21 cellular contexts compared by ENCODE assay signal in the genomic region with DNA sequence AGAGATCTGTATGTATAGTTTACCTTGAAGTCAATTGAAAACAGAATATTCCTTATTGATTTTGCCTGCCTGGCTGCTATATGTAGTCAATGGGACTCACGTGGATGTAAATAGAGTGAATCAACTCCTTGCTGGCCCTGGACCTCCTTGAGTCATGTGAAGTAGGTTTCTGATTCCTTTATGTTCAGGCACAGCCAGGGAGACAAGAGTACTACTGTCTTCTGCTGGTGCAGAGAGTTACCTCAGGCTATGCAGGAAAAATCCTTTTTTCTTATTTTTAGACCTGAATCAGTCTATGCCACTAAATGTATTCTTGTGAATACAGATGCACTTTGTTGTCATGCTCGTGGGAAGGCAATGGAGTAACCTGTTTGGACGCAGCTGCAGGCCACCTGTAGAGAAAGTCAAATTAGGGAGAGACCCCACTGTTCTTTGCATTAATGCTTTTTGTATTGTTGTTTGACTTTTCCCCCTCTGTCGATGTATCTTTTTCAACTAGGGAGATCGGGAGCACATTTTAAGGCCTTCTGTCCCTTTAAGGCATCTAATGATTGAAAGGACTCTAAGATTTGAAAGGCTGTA.
DNase-seq lines count a peak whose midpoint lies in the region; ATAC-seq and TF ChIP-seq lines count a peak whose summit lies in the region.
"Had no signal": no experiment of that assay in that cellular context is flagged by ENCODE, and none has a peak within 500 bp of the region (broad histone marks: within the 10 kb centered on the region; RNA-seq: fewer than 3 reads in every experiment).

No MANE protein-coding gene starts in this region.

- H3K9ac ChIP-seq in HUES48 (ENCODE audit: low read depth, low read length) = no peak overlapping the region
- H3K9ac ChIP-seq: BLaER1, parathyroid adenoma had no signal

- H3K4me1 ChIP-seq in HUES48 (ENCODE audit: control insufficient read depth, insufficient read depth, low read length) (peaks cover 45% of the 10 kb centered on the region), mesodermal cell (ENCODE audit: control insufficient read depth, insufficient read depth, low read length, poor library complexity, severe bottlenecking) (peaks cover 9% of the 10 kb centered on the region)
- H3K4me1 ChIP-seq: BLaER1 had no signal

- H3K4me3 ChIP-seq in HUES48 (ENCODE audit: low read depth, low read length) = peak overlapping the region; percentile 30; the same call in 1 of the 2 replicates
- no peak overlapping the region for H3K4me3 ChIP-seq in mesodermal cell (ENCODE audit: extremely low read depth, insufficient read depth, low read length, poor library complexity, severe bottlenecking)
- no peak overlapping the region for H3K4me3 ChIP-seq in brain microvascular endothelial cell (ENCODE audit: low read depth, low read length)
- H3K4me3 ChIP-seq: BLaER1, upper lobe of left lung had no signal

- 30 to 49% methylated on average over 3 to 5 of the region's 5 CpGs for WGBS in mesodermal cell (ENCODE audit: insufficient coverage in 2 of 2), 2 experiments

- in situ Hi-C loops in brain microvascular endothelial cell (cut with HindIII; ENCODE audit: low pct_ligation_motif_present, low sequenced_read_pairs) = no loop called here

- no peaks in the 10 kb centered on the region for H3K27me3 Mint-ChIP-seq in CD4-positive, alpha-beta T cell
- peaks cover 3% of the 10 kb centered on the region for H3K27me3 Mint-ChIP-seq in WTC11 (ENCODE audit: low read depth)
- H3K27me3 Mint-ChIP-seq: memory B cell; naive thymus-derived CD4-positive, alpha-beta T cell had no signal

- no peaks in the 10 kb centered on the region for H3K9me3 Mint-ChIP-seq in CD4-positive, alpha-beta T cell
- H3K9me3 Mint-ChIP-seq in WTC11 = no peaks in the 10 kb centered on the region
- H3K9me3 Mint-ChIP-seq: memory B cell; naive thymus-derived CD4-positive, alpha-beta T cell had no signal

- no peaks in the 10 kb centered on the region for H3K9me3 ChIP-seq in CD4-positive, alpha-beta T cell (ENCODE audit: control insufficient read depth, low read length)
- H3K9me3 ChIP-seq in HUES48 (ENCODE audit: control insufficient read depth, insufficient read depth, low read length) = no peaks in the 10 kb centered on the region
- H3K9me3 ChIP-seq in mesodermal cell (ENCODE audit: control insufficient read depth, low read length) = no peaks in the 10 kb centered on the region
- H3K9me3 ChIP-seq: BLaER1, upper lobe of left lung had no signal

- intact Hi-C loops in CD4-positive, alpha-beta T cell (cut with DNase I, micrococcal nuclease) = no loop called here

- H3K27ac Mint-ChIP-seq in CD4-positive, alpha-beta T cell = peak overlapping the region; percentile 50
- H3K27ac Mint-ChIP-seq in WTC11 = peak overlapping the region; percentile 42; the same call in 1 of the 2 replicates
- H3K27ac Mint-ChIP-seq: memory B cell had no signal

- no peaks in the 10 kb centered on the region for H3K36me3 ChIP-seq in HUES48 (ENCODE audit: control insufficient read depth, insufficient read depth, low read length)
- H3K36me3 ChIP-seq in mesodermal cell (ENCODE audit: control insufficient read depth, insufficient read depth, low read length) = no peaks in the 10 kb centered on the region
- no peaks in the 10 kb centered on the region for H3K36me3 ChIP-seq in brain microvascular endothelial cell (replicated peaks)
- H3K36me3 ChIP-seq: BLaER1, upper lobe of left lung had no signal

- ATAC-seq in CD4-positive, alpha-beta T cell (ENCODE audit: poor library complexity) = no peak
- ATAC-seq in WTC11 (peak; percentile 55), HG03442 (IDR thresholded peaks at IDR 0.05; ENCODE audit: unreplicated experiment) (no peak)
- ATAC-seq: naive thymus-derived CD4-positive, alpha-beta T cell; sciatic nerve had no signal

- TF ChIP-seq CTCF in CD4-positive, alpha-beta T cell (IDR thresholded peaks at IDR 0.05) = no peak
- no peak for TF ChIP-seq CTCF in WTC11 (IDR thresholded peaks at IDR 0.05)
- TF ChIP-seq CTCF in brain microvascular endothelial cell (IDR thresholded peaks at IDR 0.05; ENCODE audit: low read depth, low read length, missing control alignments) = no peak

- H3K27ac ChIP-seq in CD4-positive, alpha-beta T cell (ENCODE audit: low read depth, low read length) = no peak overlapping the region
- peak overlapping the region; percentile 76 for H3K27ac ChIP-seq in HUES48 (ENCODE audit: low read depth, low read length)
- H3K27ac ChIP-seq in mesodermal cell (ENCODE audit: low read depth, low read length, severe bottlenecking) = peak overlapping the region; percentile 41
- H3K27ac ChIP-seq in brain microvascular endothelial cell = no peak overlapping the region
- H3K27ac ChIP-seq: BLaER1, parathyroid adenoma, RWPE1, upper lobe of left lung had no signal

- DNase-seq in CD4-positive, alpha-beta T cell = no peak
- no peak for DNase-seq in WTC11 (ENCODE audit: low spot score)
- DNase-seq in middle frontal gyrus (ENCODE audit: extremely low spot score, low spot score) = no peak
- no peak for DNase-seq in brain microvascular endothelial cell
- DNase-seq in DMS 273 treated with DMSO at 0.1 percent for 48 hours (lab: John Stamatoyannopoulos, UW) = no peak
- DNase-seq: activated CD4-positive, alpha-beta T cell treated with anti-CD3 and anti-CD28 coated beads, Interleukin-2, amount 50 U/mL, for 4 hours; Kasumi-1; naive thymus-derived CD4-positive, alpha-beta T cell; NCI-H2029; NCI-H510A treated with DMSO at 0.1 percent for 48 hours; stimulated activated CD4-positive, alpha-beta T cell treated with anti-CD3 and anti-CD28 coated beads, Interleukin-15, amount 100 ng/mL, for 24 hours; stimulated activated CD8-positive, alpha-beta memory T cell treated with anti-CD3 and anti-CD28 coated beads, Interleukin-4, amount 100 ng/mL, for 48 hours; upper lobe of left lung had no signal

- no peak overlapping the region for H3K4me3 Mint-ChIP-seq in CD4-positive, alpha-beta T cell
- H3K4me3 Mint-ChIP-seq in WTC11 = no peak overlapping the region
- H3K4me3 Mint-ChIP-seq: memory B cell had no signal

- POLR2A ChIA-PET in CD4-positive, alpha-beta T cell (lab: Charles Lee) = interaction anchor here (0.6 kb wide), 1 partner anchor 26 kb away, joined by 3 read pairs; no protein-coding TSS in a partner anchor
- POLR2A ChIA-PET in WTC11 (lab: Charles Lee) = no interaction called here

- CTCF ChIA-PET in CD4-positive, alpha-beta T cell (lab: Charles Lee) = no interaction called here
- CTCF ChIA-PET in WTC11 (lab: Charles Lee) = no interaction called here

- peaks cover 83% of the 10 kb centered on the region for H3K36me3 Mint-ChIP-seq in CD4-positive, alpha-beta T cell (ENCODE audit: low read depth)
- H3K36me3 Mint-ChIP-seq in WTC11 = no peaks in the 10 kb centered on the region

- peaks cover 81% of the 10 kb centered on the region for H3K4me1 Mint-ChIP-seq in CD4-positive, alpha-beta T cell (ENCODE audit: low read depth)
- peaks cover 47% of the 10 kb centered on the region for H3K4me1 Mint-ChIP-seq in WTC11
- H3K4me1 Mint-ChIP-seq: memory B cell had no signal

- H3K27me3 ChIP-seq in CD4-positive, alpha-beta T cell (ENCODE audit: control insufficient read depth, insufficient read depth, low read length) = no peaks in the 10 kb centered on the region
- H3K27me3 ChIP-seq in HUES48 (ENCODE audit: control insufficient read depth, insufficient read depth, low read length) = no peaks in the 10 kb centered on the region; the same call in 1 of the 2 replicates
- no peaks in the 10 kb centered on the region for H3K27me3 ChIP-seq in brain microvascular endothelial cell (replicated peaks)
- H3K27me3 ChIP-seq: BLaER1, upper lobe of left lung had no signal

TF ChIP-seq in WTC11, 78 proteins besides CTCF, POLR2A, EP300 and RAD21 (continues in another document):
- TF ChIP-seq ZNF317 (CRISPR knock-in tag; IDR thresholded peaks at IDR 0.05; ENCODE audit: borderline replicate concordance, low read depth) = no peak
- TF ChIP-seq, protein P1, sequence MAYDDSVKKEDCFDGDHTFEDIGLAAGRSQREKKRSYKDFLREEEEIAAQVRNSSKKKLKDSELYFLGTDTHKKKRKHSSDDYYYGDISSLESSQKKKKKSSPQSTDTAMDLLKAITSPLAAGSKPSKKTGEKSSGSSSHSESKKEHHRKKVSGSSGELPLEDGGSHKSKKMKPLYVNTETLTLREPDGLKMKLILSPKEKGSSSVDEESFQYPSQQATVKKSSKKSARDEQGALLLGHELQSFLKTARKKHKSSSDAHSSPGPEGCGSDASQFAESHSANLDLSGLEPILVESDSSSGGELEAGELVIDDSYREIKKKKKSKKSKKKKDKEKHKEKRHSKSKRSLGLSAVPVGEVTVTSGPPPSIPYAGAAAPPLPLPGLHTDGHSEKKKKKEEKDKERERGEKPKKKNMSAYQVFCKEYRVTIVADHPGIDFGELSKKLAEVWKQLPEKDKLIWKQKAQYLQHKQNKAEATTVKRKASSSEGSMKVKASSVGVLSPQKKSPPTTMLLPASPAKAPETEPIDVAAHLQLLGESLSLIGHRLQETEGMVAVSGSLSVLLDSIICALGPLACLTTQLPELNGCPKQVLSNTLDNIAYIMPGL (CRISPR knock-in tag; IDR thresholded peaks at IDR 0.05) = no peak
- TF ChIP-seq RORB (CRISPR knock-in tag; IDR thresholded peaks at IDR 0.05) = no peak
- no peak for TF ChIP-seq SP1 (CRISPR knock-in tag; conservative IDR thresholded peaks at IDR 0.05)
- TF ChIP-seq, protein P2, sequence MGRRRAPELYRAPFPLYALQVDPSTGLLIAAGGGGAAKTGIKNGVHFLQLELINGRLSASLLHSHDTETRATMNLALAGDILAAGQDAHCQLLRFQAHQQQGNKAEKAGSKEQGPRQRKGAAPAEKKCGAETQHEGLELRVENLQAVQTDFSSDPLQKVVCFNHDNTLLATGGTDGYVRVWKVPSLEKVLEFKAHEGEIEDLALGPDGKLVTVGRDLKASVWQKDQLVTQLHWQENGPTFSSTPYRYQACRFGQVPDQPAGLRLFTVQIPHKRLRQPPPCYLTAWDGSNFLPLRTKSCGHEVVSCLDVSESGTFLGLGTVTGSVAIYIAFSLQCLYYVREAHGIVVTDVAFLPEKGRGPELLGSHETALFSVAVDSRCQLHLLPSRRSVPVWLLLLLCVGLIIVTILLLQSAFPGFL (CRISPR knock-in tag; IDR thresholded peaks at IDR 0.05; ENCODE audit: borderline replicate concordance) = no peak
- TF ChIP-seq, protein P3, sequence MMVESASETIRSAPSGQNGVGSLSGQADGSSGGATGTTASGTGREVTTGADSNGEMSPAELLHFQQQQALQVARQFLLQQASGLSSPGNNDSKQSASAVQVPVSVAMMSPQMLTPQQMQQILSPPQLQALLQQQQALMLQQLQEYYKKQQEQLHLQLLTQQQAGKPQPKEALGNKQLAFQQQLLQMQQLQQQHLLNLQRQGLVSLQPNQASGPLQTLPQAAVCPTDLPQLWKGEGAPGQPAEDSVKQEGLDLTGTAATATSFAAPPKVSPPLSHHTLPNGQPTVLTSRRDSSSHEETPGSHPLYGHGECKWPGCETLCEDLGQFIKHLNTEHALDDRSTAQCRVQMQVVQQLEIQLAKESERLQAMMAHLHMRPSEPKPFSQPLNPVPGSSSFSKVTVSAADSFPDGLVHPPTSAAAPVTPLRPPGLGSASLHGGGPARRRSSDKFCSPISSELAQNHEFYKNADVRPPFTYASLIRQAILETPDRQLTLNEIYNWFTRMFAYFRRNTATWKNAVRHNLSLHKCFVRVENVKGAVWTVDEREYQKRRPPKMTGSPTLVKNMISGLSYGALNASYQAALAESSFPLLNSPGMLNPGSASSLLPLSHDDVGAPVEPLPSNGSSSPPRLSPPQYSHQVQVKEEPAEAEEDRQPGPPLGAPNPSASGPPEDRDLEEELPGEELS (CRISPR knock-in tag; IDR thresholded peaks at IDR 0.05) = no peak

Comparison
In these comparisons a context has a peak if more than half of its experiments do, and no peak if none do; other contexts are left out.
1. H3K27ac ChIP-seq: peak in HUES48 (single experiment) and mesodermal cell (single experiment); none in CD4-positive, alpha-beta T cell (single experiment) and brain microvascular endothelial cell (single experiment).